Comparison of ENCODE assay signal across 23 cellular contexts in genomic region chr6:43843669-43844171, GRCh38.
"Had no signal": no experiment of that assay in that cellular context is flagged by ENCODE, and none has a peak within 500 bp of the region (broad histone marks: within the 10 kb centered on the region; RNA-seq: fewer than 3 reads in every experiment).

No MANE protein-coding gene starts in this region.

- DNase-seq: hypothalamus; islet precursor cell; left ventricle myocardium inferior; mesendoderm; naive thymus-derived CD4-positive, alpha-beta T cell; ovary; stimulated activated CD4-positive, alpha-beta T cell treated with anti-CD3 and anti-CD28 coated beads, Interleukin-12 subunit alpha, Interleukin-12 subunit beta, amount 100 ng/mL, for 4 hours; stimulated activated CD4-positive, alpha-beta T cell treated with anti-CD3 and anti-CD28 coated beads, Interleukin-15, amount 100 ng/mL, for 24 hours; stimulated activated CD4-positive, alpha-beta T cell treated with anti-CD3 and anti-CD28 coated beads, Interleukin-2, amount 100 ng/mL, for 24 hours; stimulated activated CD4-positive, alpha-beta T cell treated with anti-CD3 and anti-CD28 coated beads, Interleukin-4, amount 100 ng/mL, for 1 hour; stimulated activated naive B cell treated with anti-CD40 and anti-IgM and Interleukin-4, amounts not matched to agents 10 μg/mL and 1 μg/mL and 100 μg/mL, for 72 hours; stimulated activated naive CD8-positive, alpha-beta T cell treated with anti-CD3 and anti-CD28 coated beads, Interleukin-15, Interleukin-2, amounts not matched to agents 100 U/mL and 50 U/mL, for 24 hours; stomach; testis; thyroid gland; trophoblast cell; upper lobe of right lung had no signal

- H3K4me1 Mint-ChIP-seq: stimulated activated naive B cell treated with anti-CD40 and anti-IgM and Interleukin-4, amounts not matched to agents 10 μg/mL and 1 μg/mL and 100 μg/mL, for 72 hours had no signal

- H3K27ac Mint-ChIP-seq: mesothelial cell of epicardium; naive thymus-derived CD4-positive, alpha-beta T cell; natural killer cell treated with Interleukin-12 subunit alpha and Interleukin-12 subunit beta and Interleukin-15 and Interleukin-18, amount 100 ng/mL, for 72 hours; progenitor cell of endocrine pancreas; stimulated activated naive B cell treated with anti-CD40 and anti-IgM and Interleukin-4, amounts not matched to agents 10 μg/mL and 1 μg/mL and 100 μg/mL, for 72 hours had no signal

- H3K4me3 Mint-ChIP-seq: mesothelial cell of epicardium; naive thymus-derived CD4-positive, alpha-beta T cell; natural killer cell treated with Interleukin-12 subunit alpha and Interleukin-12 subunit beta and Interleukin-15 and Interleukin-18, amount 100 ng/mL, for 72 hours; stimulated activated naive B cell treated with anti-CD40 and anti-IgM and Interleukin-4, amounts not matched to agents 10 μg/mL and 1 μg/mL and 100 μg/mL, for 72 hours had no signal

- ATAC-seq: stimulated activated naive B cell treated with anti-CD40 and anti-IgM and Interleukin-4, amounts not matched to agents 10 μg/mL and 1 μg/mL and 100 μg/mL, for 72 hours; stimulated activated naive CD8-positive, alpha-beta T cell treated with anti-CD3 and anti-CD28 coated beads, Interleukin-15, Interleukin-2, amounts not matched to agents 100 U/mL and 50 U/mL, for 24 hours; upper lobe of right lung had no signal

- H3K4me1 ChIP-seq: right atrium auricular region, testis, upper lobe of right lung had no signal

- H3K27me3 ChIP-seq: ovary, right atrium auricular region, stomach, testis, thyroid gland, upper lobe of right lung had no signal

- FAIRE-seq: urothelium cell line had no signal

- H3K27ac ChIP-seq: left ventricle myocardium inferior, ovary, right atrium auricular region, testis, thyroid gland, upper lobe of right lung had no signal

- H3K9me3 ChIP-seq: left ventricle myocardium inferior, ovary, right atrium auricular region, stomach, testis, thyroid gland, upper lobe of right lung had no signal

- H3K36me3 Mint-ChIP-seq: mesothelial cell of epicardium; naive thymus-derived CD4-positive, alpha-beta T cell; natural killer cell treated with Interleukin-12 subunit alpha and Interleukin-12 subunit beta and Interleukin-15 and Interleukin-18, amount 100 ng/mL, for 72 hours; stimulated activated naive B cell treated with anti-CD40 and anti-IgM and Interleukin-4, amounts not matched to agents 10 μg/mL and 1 μg/mL and 100 μg/mL, for 72 hours had no signal

- H3K4me3 ChIP-seq: left ventricle myocardium inferior, lung, ovary, right atrium auricular region, stomach, testis, thyroid gland, upper lobe of right lung had no signal

- H3K9me3 Mint-ChIP-seq: mesothelial cell of epicardium; naive thymus-derived CD4-positive, alpha-beta T cell; natural killer cell treated with Interleukin-12 subunit alpha and Interleukin-12 subunit beta and Interleukin-15 and Interleukin-18, amount 100 ng/mL, for 72 hours; stimulated activated naive B cell treated with anti-CD40 and anti-IgM and Interleukin-4, amounts not matched to agents 10 μg/mL and 1 μg/mL and 100 μg/mL, for 72 hours had no signal

- H3K36me3 ChIP-seq: left ventricle myocardium inferior, ovary, right atrium auricular region, stomach, thyroid gland, upper lobe of right lung had no signal
